In the genomic region with DNA sequence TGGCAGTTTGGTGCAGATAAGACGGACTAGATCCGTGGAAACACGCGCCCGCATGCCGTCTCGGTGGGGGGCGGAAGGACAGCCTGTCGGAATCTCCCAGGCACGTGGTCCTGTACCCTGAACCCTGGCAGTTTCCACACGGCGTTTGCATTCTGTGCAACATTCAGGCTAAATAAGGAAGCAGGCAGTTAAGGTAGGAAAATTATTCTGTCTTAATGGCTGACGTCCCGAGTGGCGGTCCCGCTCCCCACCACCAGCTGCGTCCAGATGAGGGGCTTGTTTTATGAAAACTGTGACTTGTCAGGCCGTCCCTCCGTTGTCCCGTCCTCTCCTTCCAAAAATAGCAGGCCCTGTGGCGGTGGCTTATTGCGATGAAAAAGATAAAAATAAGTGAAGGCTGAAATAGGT, we compare ENCODE assay signal across 1 cellular context.
TF ChIP-seq lines count a peak whose summit lies in the region.

No MANE protein-coding gene starts in this region.

TF ChIP-seq in K562, 482 proteins besides CTCF, POLR2A, EP300 and RAD21 (continued from another document and continues in another):
- peak; percentile 78; the same call in 1 of the 2 replicates for TF ChIP-seq ZNF232 (CRISPR knock-in tag; IDR thresholded peaks at IDR 0.05)
- TF ChIP-seq, protein P1, sequence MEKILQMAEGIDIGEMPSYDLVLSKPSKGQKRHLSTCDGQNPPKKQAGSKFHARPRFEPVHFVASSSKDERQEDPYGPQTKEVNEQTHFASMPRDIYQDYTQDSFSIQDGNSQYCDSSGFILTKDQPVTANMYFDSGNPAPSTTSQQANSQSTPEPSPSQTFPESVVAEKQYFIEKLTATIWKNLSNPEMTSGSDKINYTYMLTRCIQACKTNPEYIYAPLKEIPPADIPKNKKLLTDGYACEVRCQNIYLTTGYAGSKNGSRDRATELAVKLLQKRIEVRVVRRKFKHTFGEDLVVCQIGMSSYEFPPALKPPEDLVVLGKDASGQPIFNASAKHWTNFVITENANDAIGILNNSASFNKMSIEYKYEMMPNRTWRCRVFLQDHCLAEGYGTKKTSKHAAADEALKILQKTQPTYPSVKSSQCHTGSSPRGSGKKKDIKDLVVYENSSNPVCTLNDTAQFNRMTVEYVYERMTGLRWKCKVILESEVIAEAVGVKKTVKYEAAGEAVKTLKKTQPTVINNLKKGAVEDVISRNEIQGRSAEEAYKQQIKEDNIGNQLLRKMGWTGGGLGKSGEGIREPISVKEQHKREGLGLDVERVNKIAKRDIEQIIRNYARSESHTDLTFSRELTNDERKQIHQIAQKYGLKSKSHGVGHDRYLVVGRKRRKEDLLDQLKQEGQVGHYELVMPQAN (IDR thresholded peaks at IDR 0.05; ENCODE audit: borderline replicate concordance) = no peak
- TF ChIP-seq, protein P2, sequence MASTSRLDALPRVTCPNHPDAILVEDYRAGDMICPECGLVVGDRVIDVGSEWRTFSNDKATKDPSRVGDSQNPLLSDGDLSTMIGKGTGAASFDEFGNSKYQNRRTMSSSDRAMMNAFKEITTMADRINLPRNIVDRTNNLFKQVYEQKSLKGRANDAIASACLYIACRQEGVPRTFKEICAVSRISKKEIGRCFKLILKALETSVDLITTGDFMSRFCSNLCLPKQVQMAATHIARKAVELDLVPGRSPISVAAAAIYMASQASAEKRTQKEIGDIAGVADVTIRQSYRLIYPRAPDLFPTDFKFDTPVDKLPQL (IDR thresholded peaks at IDR 0.05; ENCODE audit: extremely low read depth, insufficient read length) = no peak
- TF ChIP-seq, protein P3, sequence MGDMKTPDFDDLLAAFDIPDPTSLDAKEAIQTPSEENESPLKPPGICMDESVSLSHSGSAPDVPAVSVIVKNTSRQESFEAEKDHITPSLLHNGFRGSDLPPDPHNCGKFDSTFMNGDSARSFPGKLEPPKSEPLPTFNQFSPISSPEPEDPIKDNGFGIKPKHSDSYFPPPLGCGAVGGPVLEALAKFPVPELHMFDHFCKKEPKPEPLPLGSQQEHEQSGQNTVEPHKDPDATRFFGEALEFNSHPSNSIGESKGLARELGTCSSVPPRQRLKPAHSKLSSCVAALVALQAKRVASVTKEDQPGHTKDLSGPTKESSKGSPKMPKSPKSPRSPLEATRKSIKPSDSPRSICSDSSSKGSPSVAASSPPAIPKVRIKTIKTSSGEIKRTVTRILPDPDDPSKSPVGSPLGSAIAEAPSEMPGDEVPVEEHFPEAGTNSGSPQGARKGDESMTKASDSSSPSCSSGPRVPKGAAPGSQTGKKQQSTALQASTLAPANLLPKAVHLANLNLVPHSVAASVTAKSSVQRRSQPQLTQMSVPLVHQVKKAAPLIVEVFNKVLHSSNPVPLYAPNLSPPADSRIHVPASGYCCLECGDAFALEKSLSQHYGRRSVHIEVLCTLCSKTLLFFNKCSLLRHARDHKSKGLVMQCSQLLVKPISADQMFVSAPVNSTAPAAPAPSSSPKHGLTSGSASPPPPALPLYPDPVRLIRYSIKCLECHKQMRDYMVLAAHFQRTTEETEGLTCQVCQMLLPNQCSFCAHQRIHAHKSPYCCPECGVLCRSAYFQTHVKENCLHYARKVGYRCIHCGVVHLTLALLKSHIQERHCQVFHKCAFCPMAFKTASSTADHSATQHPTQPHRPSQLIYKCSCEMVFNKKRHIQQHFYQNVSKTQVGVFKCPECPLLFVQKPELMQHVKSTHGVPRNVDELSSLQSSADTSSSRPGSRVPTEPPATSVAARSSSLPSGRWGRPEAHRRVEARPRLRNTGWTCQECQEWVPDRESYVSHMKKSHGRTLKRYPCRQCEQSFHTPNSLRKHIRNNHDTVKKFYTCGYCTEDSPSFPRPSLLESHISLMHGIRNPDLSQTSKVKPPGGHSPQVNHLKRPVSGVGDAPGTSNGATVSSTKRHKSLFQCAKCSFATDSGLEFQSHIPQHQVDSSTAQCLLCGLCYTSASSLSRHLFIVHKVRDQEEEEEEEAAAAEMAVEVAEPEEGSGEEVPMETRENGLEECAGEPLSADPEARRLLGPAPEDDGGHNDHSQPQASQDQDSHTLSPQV (IDR thresholded peaks at IDR 0.05) = peak; percentile 85
- no peak for TF ChIP-seq CC2D1A (IDR thresholded peaks at IDR 0.05)
- no peak for TF ChIP-seq CHCHD3 (CRISPR knock-in tag; IDR thresholded peaks at IDR 0.05)
- no peak for TF ChIP-seq CCAR2 (IDR thresholded peaks at IDR 0.05; ENCODE audit: low read depth, low read length)
- TF ChIP-seq MGA (IDR thresholded peaks at IDR 0.05) = peak; percentile 91
- no peak for TF ChIP-seq MECOM (CRISPR knock-in tag; IDR thresholded peaks at IDR 0.05)
- TF ChIP-seq, protein P4, sequence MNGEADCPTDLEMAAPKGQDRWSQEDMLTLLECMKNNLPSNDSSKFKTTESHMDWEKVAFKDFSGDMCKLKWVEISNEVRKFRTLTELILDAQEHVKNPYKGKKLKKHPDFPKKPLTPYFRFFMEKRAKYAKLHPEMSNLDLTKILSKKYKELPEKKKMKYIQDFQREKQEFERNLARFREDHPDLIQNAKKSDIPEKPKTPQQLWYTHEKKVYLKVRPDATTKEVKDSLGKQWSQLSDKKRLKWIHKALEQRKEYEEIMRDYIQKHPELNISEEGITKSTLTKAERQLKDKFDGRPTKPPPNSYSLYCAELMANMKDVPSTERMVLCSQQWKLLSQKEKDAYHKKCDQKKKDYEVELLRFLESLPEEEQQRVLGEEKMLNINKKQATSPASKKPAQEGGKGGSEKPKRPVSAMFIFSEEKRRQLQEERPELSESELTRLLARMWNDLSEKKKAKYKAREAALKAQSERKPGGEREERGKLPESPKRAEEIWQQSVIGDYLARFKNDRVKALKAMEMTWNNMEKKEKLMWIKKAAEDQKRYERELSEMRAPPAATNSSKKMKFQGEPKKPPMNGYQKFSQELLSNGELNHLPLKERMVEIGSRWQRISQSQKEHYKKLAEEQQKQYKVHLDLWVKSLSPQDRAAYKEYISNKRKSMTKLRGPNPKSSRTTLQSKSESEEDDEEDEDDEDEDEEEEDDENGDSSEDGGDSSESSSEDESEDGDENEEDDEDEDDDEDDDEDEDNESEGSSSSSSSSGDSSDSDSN (IDR thresholded peaks at IDR 0.05; ENCODE audit: borderline replicate concordance in 1 of 2, low read depth in 2 of 2, low read length in 2 of 2) = no peak
- TF ChIP-seq TRIM28 (IDR thresholded peaks at IDR 0.05) = no peak
- TF ChIP-seq MNT (conservative IDR thresholded peaks at IDR 0.05) = peak; percentile 29 to 42; a peak in 2 of 4 replicates
- no peak for TF ChIP-seq ZNF584 (CRISPR knock-in tag; IDR thresholded peaks at IDR 0.05; ENCODE audit: low read depth)
- 0 out of 2 replicates have a peak, but pooled peaks have one; percentile 27 for TF ChIP-seq EP400 (IDR thresholded peaks at IDR 0.05)
- TF ChIP-seq SRSF3 (IDR thresholded peaks at IDR 0.05; ENCODE audit: insufficient read depth, low read length) = no peak
- TF ChIP-seq TCF7 (IDR thresholded peaks at IDR 0.05; ENCODE audit: borderline replicate concordance) = no peak
- no peak for TF ChIP-seq RAD51 (IDR thresholded peaks at IDR 0.05; ENCODE audit: borderline replicate concordance, low read depth)
- TF ChIP-seq RBM22 (IDR thresholded peaks at IDR 0.05; ENCODE audit: low read depth, low read length, poor library complexity, severe bottlenecking) = no peak
- peak; percentile 75; the same call in 1 of the 2 replicates for TF ChIP-seq FOXP1 (CRISPR knock-in tag; IDR thresholded peaks at IDR 0.05)
- peak; percentile 55; the same call in 1 of the 2 replicates for TF ChIP-seq FOXP4 (CRISPR knock-in tag; IDR thresholded peaks at IDR 0.05; ENCODE audit: borderline replicate concordance)
- TF ChIP-seq MEF2D (tag; conservative IDR thresholded peaks at IDR 0.05; ENCODE audit: low read depth) = 0 out of 2 replicates have a peak, but pooled peaks have one; percentile 41
- TF ChIP-seq, protein P5, sequence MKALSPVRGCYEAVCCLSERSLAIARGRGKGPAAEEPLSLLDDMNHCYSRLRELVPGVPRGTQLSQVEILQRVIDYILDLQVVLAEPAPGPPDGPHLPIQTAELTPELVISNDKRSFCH (CRISPR knock-in tag; IDR thresholded peaks at IDR 0.05) = no peak
- TF ChIP-seq, protein P5 (tag; IDR thresholded peaks at IDR 0.05) = 0 out of 2 replicates have a peak, but pooled peaks have one; percentile 58
- TF ChIP-seq ZFX (CRISPR knock-in tag; IDR thresholded peaks at IDR 0.05) = peak; percentile 40
